In genomic region chr16:49749816-49750215, GRCh38 we compare ENCODE assay signal across 1 cellular context.
TF ChIP-seq lines count a peak whose summit lies in the region.

No MANE protein-coding gene starts in this region.

TF ChIP-seq in HepG2, 621 proteins besides CTCF, POLR2A, EP300 and RAD21:
- TF ChIP-seq MNT (IDR thresholded peaks at IDR 0.05) (peak; percentile 76), TFAP4 (IDR thresholded peaks at IDR 0.05; ENCODE audit: borderline replicate concordance, low read depth) (no peak), TBX2 (CRISPR knock-in tag; IDR thresholded peaks at IDR 0.05; ENCODE audit: borderline replicate concordance) (no peak)
